ENCODE assay signal across 10 cellular contexts in the genomic region with DNA sequence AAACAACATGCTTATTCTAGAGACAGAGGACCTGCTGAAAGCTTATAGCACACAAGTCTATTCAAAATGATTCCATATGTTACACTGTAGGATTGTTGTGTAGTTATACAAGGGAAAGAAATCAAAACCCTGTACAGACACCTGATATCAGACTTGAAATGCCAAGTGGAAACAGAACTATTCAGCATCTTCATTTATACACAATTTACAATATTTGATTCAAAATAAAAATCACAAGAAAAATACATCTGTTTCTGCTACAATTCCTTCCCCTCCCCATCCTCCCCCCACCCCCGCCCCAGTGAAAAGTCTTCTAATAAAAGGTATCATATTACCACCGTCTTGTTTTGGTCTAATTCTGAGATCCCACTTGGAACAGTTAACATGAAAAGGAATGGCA. TPM values are rescaled to one million over a fixed set of nuclear protein-coding genes. Genes with fewer than 3 reads are reported as not detected.
DNase-seq lines count a peak whose midpoint lies in the region; ATAC-seq and TF ChIP-seq lines count a peak whose summit lies in the region.
"Had no signal": no experiment of that assay in that cellular context is flagged by ENCODE, and none has a peak within 500 bp of the region (broad histone marks: within the 10 kb centered on the region; RNA-seq: fewer than 3 reads in every experiment).

No MANE protein-coding gene starts in this region.

- peak overlapping the region; percentile 30 to 64 for H3K27ac Mint-ChIP-seq in natural killer cell
- no peak overlapping the region for H3K27ac Mint-ChIP-seq in natural killer cell treated with Interleukin-12 subunit alpha and Interleukin-12 subunit beta and Interleukin-15 and Interleukin-18, amount 100 ng/mL, for 72 hours
- peak overlapping the region in 6 of 10 donors; percentile 8 to 88 (median 40) for H3K27ac Mint-ChIP-seq in naive thymus-derived CD8-positive, alpha-beta T cell
- H3K27ac Mint-ChIP-seq: CD14-positive monocyte, H9 had no signal

- DNase-seq in NCI-H2171 treated with DMSO at 0.1 percent for 48 hours (lab: John Stamatoyannopoulos, UW) = peak; percentile 35
- DNase-seq in NCI-H2171 (lab: John Stamatoyannopoulos, UW) = no peak
- no peak for DNase-seq in natural killer cell
- no peak for DNase-seq in natural killer cell treated with Interleukin-12 subunit alpha and Interleukin-12 subunit beta and Interleukin-15 and Interleukin-18, amount 100 ng/mL, for 72 hours (ENCODE audit: low spot score)
- DNase-seq in naive thymus-derived CD8-positive, alpha-beta T cell = no peak
- DNase-seq: Caco-2, H9 had no signal

- H3K36me3 Mint-ChIP-seq in natural killer cell = peaks cover 19% of the 10 kb centered on the region
- peaks cover 16% of the 10 kb centered on the region for H3K36me3 Mint-ChIP-seq in natural killer cell treated with Interleukin-12 subunit alpha and Interleukin-12 subunit beta and Interleukin-15 and Interleukin-18, amount 100 ng/mL, for 72 hours
- peaks cover 0 to 78% (median 31%) of the 10 kb centered on the region in 3 donors for H3K36me3 Mint-ChIP-seq in naive thymus-derived CD8-positive, alpha-beta T cell

- H3K9me3 Mint-ChIP-seq in natural killer cell = no peaks in the 10 kb centered on the region
- no peaks in the 10 kb centered on the region for H3K9me3 Mint-ChIP-seq in natural killer cell treated with Interleukin-12 subunit alpha and Interleukin-12 subunit beta and Interleukin-15 and Interleukin-18, amount 100 ng/mL, for 72 hours
- H3K9me3 Mint-ChIP-seq in naive thymus-derived CD8-positive, alpha-beta T cell = no peaks in the 10 kb centered on the region
- H3K9me3 Mint-ChIP-seq: CD14-positive monocyte, H9 had no signal

- POLR2A ChIA-PET in naive thymus-derived CD8-positive, alpha-beta T cell (lab: Charles Lee) = interaction anchor here (0.6 kb wide), 1 partner anchor 93 kb away, joined by 3 read pairs; no protein-coding TSS in a partner anchor

- peaks cover 39 to 43% of the 10 kb centered on the region in 2 donors for H3K4me1 Mint-ChIP-seq in natural killer cell
- peaks cover 27 to 28% of the 10 kb centered on the region in 2 donors for H3K4me1 Mint-ChIP-seq in natural killer cell treated with Interleukin-12 subunit alpha and Interleukin-12 subunit beta and Interleukin-15 and Interleukin-18, amount 100 ng/mL, for 72 hours (ENCODE audit: low read depth in 2 of 2)
- H3K4me1 Mint-ChIP-seq in naive thymus-derived CD8-positive, alpha-beta T cell = peaks cover 18 to 34% (median 29%) of the 10 kb centered on the region in 4 donors

- no peak overlapping the region for H3K4me3 Mint-ChIP-seq in natural killer cell
- no peak overlapping the region for H3K4me3 Mint-ChIP-seq in natural killer cell treated with Interleukin-12 subunit alpha and Interleukin-12 subunit beta and Interleukin-15 and Interleukin-18, amount 100 ng/mL, for 72 hours
- H3K4me3 Mint-ChIP-seq in naive thymus-derived CD8-positive, alpha-beta T cell = no peak overlapping the region
- H3K4me3 Mint-ChIP-seq: CD14-positive monocyte, H9 had no signal

- intact Hi-C loops in natural killer cell (cut with micrococcal nuclease) = no loop called here

- ATAC-seq in natural killer cell (no peak), HG03439 (IDR thresholded peaks at IDR 0.05; ENCODE audit: unreplicated experiment) (no peak), HG03342 (IDR thresholded peaks at IDR 0.05; ENCODE audit: unreplicated experiment) (no peak)
- ATAC-seq in natural killer cell treated with Interleukin-12 subunit alpha and Interleukin-12 subunit beta and Interleukin-15 and Interleukin-18, amount 100 ng/mL, for 72 hours = no peak
- no peak for ATAC-seq in naive thymus-derived CD8-positive, alpha-beta T cell

- TF ChIP-seq CTCF in natural killer cell (IDR thresholded peaks at IDR 0.05) = no peak

- H3K27me3 Mint-ChIP-seq in natural killer cell (ENCODE audit: low read depth in 2 of 2) = no peaks in the 10 kb centered on the region
- no peaks in the 10 kb centered on the region for H3K27me3 Mint-ChIP-seq in natural killer cell treated with Interleukin-12 subunit alpha and Interleukin-12 subunit beta and Interleukin-15 and Interleukin-18, amount 100 ng/mL, for 72 hours
- no peaks in the 10 kb centered on the region for H3K27me3 Mint-ChIP-seq in naive thymus-derived CD8-positive, alpha-beta T cell

RNA-seq across cellular contexts. Expression of gene NFU1, which starts 37.5 kb away (rescaled TPM):
- total RNA-seq in natural killer cell = 10 to 100 TPM; 21.4 to 25.0 (median 23.6) TPM
- total RNA-seq in natural killer cell treated with Interleukin-12 subunit alpha and Interleukin-12 subunit beta and Interleukin-15 and Interleukin-18, amount 100 ng/mL, for 72 hours = 10 to 100 TPM; 25.3 to 34.6 TPM
- total RNA-seq in naive thymus-derived CD8-positive, alpha-beta T cell = 10 to 100 TPM; 29.6 to 32.7 TPM
- polyA plus RNA-seq in naive thymus-derived CD8-positive, alpha-beta T cell = 10 to 100 TPM; 78.6 to 96.9 (median 88.9) TPM

Comparison
In these comparisons a context has a peak if more than half of its experiments do, and no peak if none do; other contexts are left out.
1. H3K27ac Mint-ChIP-seq: peak in natural killer cell (2 of 2) and naive thymus-derived CD8-positive, alpha-beta T cell (6 of 10); none in natural killer cell treated with Interleukin-12 subunit alpha and Interleukin-12 subunit beta and Interleukin-15 and Interleukin-18, amount 100 ng/mL, for 72 hours (0 of 2).